1 cellular context compared by ENCODE assay signal in the genomic region with DNA sequence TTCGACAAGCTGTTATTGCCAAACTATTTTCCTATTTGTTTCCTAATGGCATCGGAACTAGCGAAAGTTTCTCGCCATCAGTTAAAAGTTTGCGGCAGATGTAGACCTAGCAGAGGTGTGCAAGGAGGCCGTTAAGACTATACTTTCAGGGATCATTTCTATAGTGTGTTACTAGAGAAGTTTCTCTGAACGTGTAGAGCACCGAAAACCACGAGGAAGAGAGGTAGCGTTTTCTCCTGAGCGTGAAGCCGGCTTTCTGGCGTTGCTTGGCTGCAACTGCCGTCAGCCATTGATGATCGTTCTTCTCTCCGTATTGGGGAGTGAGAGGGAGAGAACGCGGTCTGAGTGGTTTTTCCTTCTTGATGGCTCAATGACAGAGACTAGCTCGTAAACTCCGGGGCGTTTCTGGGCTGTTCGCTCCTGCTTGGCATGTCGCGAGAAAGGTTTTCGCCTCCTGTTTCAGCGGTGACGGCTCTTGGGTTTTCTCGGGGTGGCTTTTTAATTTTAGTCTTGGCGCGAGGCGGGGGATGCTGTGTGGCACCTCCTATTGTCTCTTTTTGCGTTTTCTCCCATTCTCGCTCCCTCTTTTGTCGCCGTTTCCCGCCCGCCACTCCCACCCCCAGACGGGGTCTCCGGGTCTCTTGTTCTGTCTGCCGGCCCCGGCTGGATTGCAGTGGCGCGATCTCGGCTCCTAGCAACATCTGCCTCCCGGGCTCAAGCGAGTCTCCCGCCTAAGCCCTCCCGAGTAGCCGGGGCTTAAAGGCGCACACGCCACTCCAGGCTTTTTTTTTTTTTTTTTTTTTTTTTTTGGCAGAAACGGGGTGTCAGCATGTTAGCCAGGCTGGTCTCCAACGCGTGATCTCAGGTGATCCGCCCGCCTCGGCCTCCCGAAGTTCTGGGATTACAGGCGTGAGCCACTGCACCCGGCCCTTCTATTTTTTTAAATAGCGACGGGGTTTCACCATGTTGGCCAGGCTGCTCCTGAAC.
A peak's percentile ranks its signal among the peaks of the same experiment; 100 is the strongest.
TF ChIP-seq lines count a peak whose summit lies in the region.

No MANE protein-coding gene starts in this region.

TF ChIP-seq in GM12878, 131 proteins besides CTCF, POLR2A, EP300 and RAD21:
- TF ChIP-seq TARDBP (IDR thresholded peaks at IDR 0.05; ENCODE audit: borderline replicate concordance) (peak; percentile 88), ETV6 (conservative IDR thresholded peaks at IDR 0.05 in 1 of 2, IDR thresholded peaks at IDR 0.05 in 1 of 2; ENCODE audit: borderline replicate concordance in 1 of 2, low read depth in 1 of 2) (peak in 1 of 2 experiments; percentile 50; a peak in 2 of 4 replicates), TCF7 (IDR thresholded peaks at IDR 0.05; ENCODE audit: borderline replicate concordance) (0 out of 2 replicates have a peak, but pooled peaks have one; percentile 24), CREM (IDR thresholded peaks at IDR 0.05; ENCODE audit: low read depth) (peak; percentile 57), EED (IDR thresholded peaks at IDR 0.05; ENCODE audit: low read depth) (0 out of 2 replicates have a peak, but pooled peaks have one; percentile 21), ZBED1 (IDR thresholded peaks at IDR 0.05; ENCODE audit: borderline replicate concordance) (peak; percentile 75), SMAD5 (IDR thresholded peaks at IDR 0.05; ENCODE audit: low read depth) (peak; percentile 87), CBFB (IDR thresholded peaks at IDR 0.05; ENCODE audit: low read depth) (peak; percentile 84), JUNB (IDR thresholded peaks at IDR 0.05) (peak; percentile 28; the same call in 1 of the 2 replicates), HDAC6 (IDR thresholded peaks at IDR 0.05; ENCODE audit: unreplicated experiment) (peak; percentile 92)
